In genomic region chrX:130120746-130121504, GRCh38 we compare ENCODE assay signal across 8 cellular contexts. TPM values are rescaled to one million over a fixed set of nuclear protein-coding genes. Genes with fewer than 3 reads are reported as not detected.
A peak's percentile ranks its signal among the peaks of the same experiment; 100 is the strongest.
DNase-seq lines count a peak whose midpoint lies in the region; ATAC-seq, FAIRE-seq and TF ChIP-seq lines count a peak whose summit lies in the region.

No MANE protein-coding gene starts in this region.

- H3K9me3 Mint-ChIP-seq in activated B cell treated with CpG ODN at 0.5 μM for 24 hours, result no peaks in the 10 kb centered on the region
- no peaks in the 10 kb centered on the region for H3K9me3 Mint-ChIP-seq in central memory CD8-positive, alpha-beta T cell

- H3K9me3 ChIP-seq in kidney (ENCODE audit: control insufficient read depth in 1 of 2, low read length in 2 of 2), result no peaks in the 10 kb centered on the region

- H3K27ac Mint-ChIP-seq in activated B cell treated with CpG ODN at 0.5 μM for 24 hours, result peak overlapping the region; percentile 53
- no peak overlapping the region for H3K27ac Mint-ChIP-seq in central memory CD8-positive, alpha-beta T cell (ENCODE audit: low read depth)

- H3K9ac ChIP-seq in kidney (ENCODE audit: low read length in 2 of 2), result no peak overlapping the region

- H3K36me3 Mint-ChIP-seq in activated B cell treated with CpG ODN at 0.5 μM for 24 hours (ENCODE audit: low read depth), result peaks cover 2% of the 10 kb centered on the region
- H3K36me3 Mint-ChIP-seq in central memory CD8-positive, alpha-beta T cell (ENCODE audit: insufficient read depth), result peaks cover 11% of the 10 kb centered on the region

- no peak for FAIRE-seq in kidney (lab: Jason Lieb, UNC)

- DNase-seq in DMS53 treated with DMSO at 0.1 percent for 48 hours (lab: John Stamatoyannopoulos, UW; ENCODE audit: unreplicated experiment), result peak; percentile 22
- DNase-seq in Kasumi-1 (lab: John Stamatoyannopoulos, UW), result peak; percentile 63 to 67
- DNase-seq in activated B cell treated with CpG ODN at 0.5 μM for 24 hours, result peak; percentile 64
- DNase-seq in central memory CD8-positive, alpha-beta T cell (ENCODE audit: low spot score in 2 of 2), result peak; percentile 45 to 55
- DNase-seq in kidney, result peak; percentile 94
- peak; percentile 77 for DNase-seq in stimulated activated CD4-positive, alpha-beta T cell treated with anti-CD3 and anti-CD28 coated beads, Interleukin-15, amount 100 ng/mL, for 24 hours
- DNase-seq in NCI-H2081 treated with DMSO at 0.1 percent for 48 hours (lab: John Stamatoyannopoulos, UW), result no peak

- CTCF ChIA-PET in activated B cell treated with CpG ODN at 0.5 μM for 24 hours (lab: Charles Lee), result interaction anchor here (0.6 to 6.9 kb wide), 11 partner anchors 11 to 195 kb away, joined by 3 to 90 read pairs (median 3); partner anchors contain the start of gene AIFM1

- intact Hi-C loops in activated B cell treated with CpG ODN at 0.5 μM for 24 hours (cut with micrococcal nuclease), result loop anchor here (1.0 to 2.0 kb wide), 4 partner anchors 12 to 72 kb away; partner anchors contain the start of gene RAB33A
- intact Hi-C loops in kidney (cut with DNase I), result no loop called here

- H3K4me1 Mint-ChIP-seq in activated B cell treated with CpG ODN at 0.5 μM for 24 hours, result peaks cover 18% of the 10 kb centered on the region
- peaks cover 17% of the 10 kb centered on the region for H3K4me1 Mint-ChIP-seq in central memory CD8-positive, alpha-beta T cell

- TF ChIP-seq CTCF in activated B cell treated with CpG ODN at 0.5 μM for 24 hours (IDR thresholded peaks at IDR 0.05), result no peak
- peak; percentile 61 for TF ChIP-seq CTCF in kidney (IDR thresholded peaks at IDR 0.05; ENCODE audit: borderline replicate concordance, extremely low read depth, insufficient read depth)

- POLR2A ChIA-PET in activated B cell treated with CpG ODN at 0.5 μM for 24 hours (lab: Charles Lee), result interaction anchor here (0.7 to 3.8 kb wide), 10 partner anchors 8 to 341 kb away, joined by 3 to 35 read pairs (median 6); partner anchors contain the start of gene SASH3

- ATAC-seq in GM21619 (IDR thresholded peaks at IDR 0.05; ENCODE audit: unreplicated experiment) (peak; percentile 71), activated B cell treated with CpG ODN at 0.5 μM for 24 hours (ENCODE audit: low read depth) (peak; percentile 83)
- ATAC-seq in central memory CD8-positive, alpha-beta T cell (replicated peaks; ENCODE audit: extremely low read depth, poor library complexity, severe bottlenecking), result peak; percentile 90

- H3K4me1 ChIP-seq in kidney (ENCODE audit: control insufficient read depth in 1 of 2, insufficient read depth in 1 of 2, low read depth in 1 of 2, low read length in 2 of 2), result no peaks in the 10 kb centered on the region

- H3K27me3 Mint-ChIP-seq in activated B cell treated with CpG ODN at 0.5 μM for 24 hours, result no peaks in the 10 kb centered on the region
- no peaks in the 10 kb centered on the region for H3K27me3 Mint-ChIP-seq in central memory CD8-positive, alpha-beta T cell

- peak overlapping the region in 1 of 2 donors; percentile 25 for H3K4me3 ChIP-seq in kidney (ENCODE audit: low read length in 2 of 2)

- no peak overlapping the region for H3K27ac ChIP-seq in kidney (ENCODE audit: low read depth in 2 of 2, low read length in 2 of 2)

- H3K36me3 ChIP-seq in kidney (ENCODE audit: control insufficient read depth in 1 of 2, insufficient read depth in 2 of 2, low read length in 2 of 2), result no peaks in the 10 kb centered on the region

- H3K4me3 Mint-ChIP-seq in activated B cell treated with CpG ODN at 0.5 μM for 24 hours, result peak overlapping the region; percentile 76
- peak overlapping the region; percentile 61 for H3K4me3 Mint-ChIP-seq in central memory CD8-positive, alpha-beta T cell

RNA-seq across cellular contexts. Expression of gene ELF4, which starts 10.6 kb away (rescaled TPM):
- total RNA-seq in activated B cell treated with CpG ODN at 0.5 μM for 24 hours (32.4 and 33.0 TPM in 2 replicates), kidney (18.0 TPM)
- 2.6 TPM for polyA plus RNA-seq in kidney (ENCODE audit: insufficient read depth, low read depth, low replicate concordance)

RNA-seq across cellular contexts. Expression of gene AIFM1, which starts 44.7 kb away (rescaled TPM):
- total RNA-seq in activated B cell treated with CpG ODN at 0.5 μM for 24 hours (30.8 and 34.3 TPM in 2 replicates), kidney (55.0 TPM)
- polyA plus RNA-seq in kidney (ENCODE audit: insufficient read depth, low read depth, low replicate concordance), result 255 TPM

RNA-seq across cellular contexts. Expression of gene RAB33A, which starts 50.8 kb away (rescaled TPM):
- total RNA-seq in activated B cell treated with CpG ODN at 0.5 μM for 24 hours, result 6.9 and 8.0 TPM in 2 replicates
- total RNA-seq in kidney, result 2.9 TPM
- polyA plus RNA-seq in kidney (ENCODE audit: insufficient read depth, low read depth, low replicate concordance), result not detected
